In genomic region chr2:205995260-205995659, GRCh38 we compare ENCODE assay signal across 19 cellular contexts.
DNase-seq lines count a peak whose midpoint lies in the region; ATAC-seq, FAIRE-seq and TF ChIP-seq lines count a peak whose summit lies in the region.
"Had no signal": no experiment of that assay in that cellular context is flagged by ENCODE, and none has a peak within 500 bp of the region (broad histone marks: within the 10 kb centered on the region; RNA-seq: fewer than 3 reads in every experiment).

No MANE protein-coding gene starts in this region.

- H4K20me1 ChIP-seq in hepatocyte (ENCODE audit: insufficient read depth, poor library complexity, severe bottlenecking) (no peaks in the 10 kb centered on the region), HepG2 (ENCODE audit: insufficient read depth, low read length) (no peaks in the 10 kb centered on the region)

- intact Hi-C loops in Caco-2 (cut with micrococcal nuclease; ENCODE audit: unreplicated experiment), result no loop called here
- intact Hi-C loops in HepG2 (cut with micrococcal nuclease; ENCODE audit: unreplicated experiment), result no loop called here

- H3K4me3 ChIP-seq in Caco-2 (ENCODE audit: low read depth, low read length) (no peak overlapping the region), SK-N-MC (no peak overlapping the region), hepatocyte (no peak overlapping the region), HepG2 (replicated peaks in 1 of 3; ENCODE audit: insufficient read depth in 1 of 3, low read depth in 2 of 3, low read length in 3 of 3) (no peak overlapping the region)
- H3K4me3 ChIP-seq: heart left ventricle, left ventricle myocardium inferior, right atrium auricular region had no signal

- TF ChIP-seq EP300 in HepG2 (IDR thresholded peaks at IDR 0.05; ENCODE audit: low read depth in 2 of 2, low read length in 2 of 2) (no peak), HepG2 (CRISPR knock-in tag; IDR thresholded peaks at IDR 0.05; ENCODE audit: borderline replicate concordance) (no peak)

- no peak for DNase-seq in Caco-2
- DNase-seq in SK-N-MC (ENCODE audit: low read depth, low spot score), result no peak
- DNase-seq in hepatocyte (ENCODE audit: low spot score), result no peak
- no peak for DNase-seq in epidermal melanocyte (ENCODE audit: insufficient read length, low spot score)
- no peak for DNase-seq in HepG2 (ENCODE audit: low spot score)
- DNase-seq in NK-92 treated with Interleukin-12 subunit alpha and Interleukin-12 subunit beta, amount 100 ng/mL, for 24 hours (lab: John Stamatoyannopoulos, UW), result no peak
- no peak for DNase-seq in DMS79 treated with DMSO at 0.1 percent for 48 hours (lab: John Stamatoyannopoulos, UW)
- DNase-seq: activated gamma-delta T cell treated with Interleukin-2 at 50 U/mL for 16 hours; COR-L47; effector memory CD8-positive, alpha-beta T cell; heart left ventricle; left ventricle myocardium inferior; NCI-H1092; NCI-H2029 treated with DMSO at 0.1 percent for 48 hours; NCI-H69 had no signal

- no peak for ATAC-seq in HepG2
- ATAC-seq: effector memory CD8-positive, alpha-beta T cell; heart left ventricle had no signal

- H3K27me3 ChIP-seq in Caco-2 (replicated peaks; ENCODE audit: control insufficient read depth, insufficient read depth, low read length) (no peaks in the 10 kb centered on the region), hepatocyte (no peaks in the 10 kb centered on the region), HepG2 (ENCODE audit: control insufficient read depth in 1 of 2, insufficient read depth in 2 of 2, low read length in 2 of 2) (no peaks in the 10 kb centered on the region)
- H3K27me3 ChIP-seq: heart left ventricle, right atrium auricular region had no signal

- TF ChIP-seq POLR2A in HepG2 (IDR thresholded peaks at IDR 0.05; ENCODE audit: insufficient read depth in 1 of 2, low read depth in 2 of 2, low read length in 2 of 2), result no peak

- H3K4me1 Mint-ChIP-seq in Caco-2 (ENCODE audit: low read depth, unreplicated experiment), result no peaks in the 10 kb centered on the region

- peak; percentile 53 for FAIRE-seq in A204.1 (lab: Jason Lieb, UNC)
- FAIRE-seq in HepG2 (lab: Jason Lieb, UNC), result no peak
- FAIRE-seq: RCC 7860 had no signal

- WGBS in hepatocyte (ENCODE audit: low lambda C conversion rate, missing lambda C conversion rate), result 97% methylated on average over 1 of the region's 1 CpG
- 98% methylated on average over 1 of the region's 1 CpG for WGBS in HepG2 (ENCODE audit: low lambda C conversion rate)

- no peaks in the 10 kb centered on the region for H3K9me3 Mint-ChIP-seq in Caco-2 (ENCODE audit: unreplicated experiment)
- H3K9me3 Mint-ChIP-seq: effector memory CD8-positive, alpha-beta T cell had no signal

- no peaks in the 10 kb centered on the region for H3K27me3 Mint-ChIP-seq in Caco-2 (ENCODE audit: insufficient read depth, unreplicated experiment)
- H3K27me3 Mint-ChIP-seq: effector memory CD8-positive, alpha-beta T cell had no signal

- H3K9me2 ChIP-seq in hepatocyte (replicated peaks; ENCODE audit: insufficient read depth), result no peaks in the 10 kb centered on the region

- H3K9ac ChIP-seq in SK-N-MC (ENCODE audit: insufficient read length), result no peak overlapping the region
- no peak overlapping the region for H3K9ac ChIP-seq in HepG2 (ENCODE audit: insufficient read depth, low read depth, low read length)
- H3K9ac ChIP-seq: KMS-11 had no signal

- no peak overlapping the region for H3K4me3 Mint-ChIP-seq in Caco-2 (ENCODE audit: unreplicated experiment)
- H3K4me3 Mint-ChIP-seq: effector memory CD8-positive, alpha-beta T cell had no signal

- H2AFZ ChIP-seq in hepatocyte, result no peak overlapping the region
- no peak overlapping the region for H2AFZ ChIP-seq in HepG2 (ENCODE audit: low read length)

- H3K36me3 Mint-ChIP-seq in Caco-2 (ENCODE audit: insufficient read depth, unreplicated experiment), result peaks cover 12% of the 10 kb centered on the region

- H3K27ac ChIP-seq in SK-N-MC, result 0 out of 2 replicates have a peak overlapping the region, but pooled peaks have one; percentile 32
- no peak overlapping the region for H3K27ac ChIP-seq in hepatocyte
- H3K27ac ChIP-seq in HepG2 (ENCODE audit: extremely low read length, insufficient read depth, low read length), result no peak overlapping the region
- H3K27ac ChIP-seq: heart left ventricle, KMS-11, left ventricle myocardium inferior, right atrium auricular region had no signal

- H3K9me3 ChIP-seq in Caco-2, result no peaks in the 10 kb centered on the region
- H3K9me3 ChIP-seq in SK-N-MC (ENCODE audit: low read depth, low read length), result no peaks in the 10 kb centered on the region
- H3K9me3 ChIP-seq in hepatocyte (ENCODE audit: low read depth), result no peaks in the 10 kb centered on the region
- no peaks in the 10 kb centered on the region for H3K9me3 ChIP-seq in HepG2 (ENCODE audit: low read length)
- H3K9me3 ChIP-seq: heart left ventricle, left ventricle myocardium inferior, right atrium auricular region had no signal

- CTCF ChIA-PET in Caco-2 (lab: Charles Lee), result interaction anchor here (0.6 kb wide), 1 partner anchor 14 kb away, joined by 6 read pairs; no protein-coding TSS in a partner anchor
- CTCF ChIA-PET in HepG2 (lab: Yijun Ruan, JAX; ENCODE audit: low intra/inter-chr PET ratio, low total read pairs), result no interaction called here

- POLR2A ChIA-PET in Caco-2 (lab: Charles Lee), result no interaction called here
- POLR2A ChIA-PET in HepG2 (lab: Yijun Ruan, JAX), result no interaction called here

- H3K4me1 ChIP-seq in Caco-2 (no peaks in the 10 kb centered on the region; the same call in 1 of the 2 replicates), hepatocyte (ENCODE audit: insufficient read depth) (no peaks in the 10 kb centered on the region), HepG2 (ENCODE audit: insufficient read depth, low read length) (peaks cover 4% of the 10 kb centered on the region)
- H3K4me1 ChIP-seq: left ventricle myocardium inferior, right atrium auricular region had no signal

- H3K36me3 ChIP-seq in Caco-2 (ENCODE audit: control insufficient read depth, insufficient read depth, low read length) (no peaks in the 10 kb centered on the region; the same call in 1 of the 2 replicates), SK-N-MC (ENCODE audit: insufficient read depth, low read length) (peaks cover 4% of the 10 kb centered on the region; the same call in 1 of the 2 replicates), hepatocyte (replicated peaks; ENCODE audit: insufficient read depth, low read depth) (no peaks in the 10 kb centered on the region), HepG2 (replicated peaks in 1 of 2; ENCODE audit: control insufficient read depth in 1 of 2, insufficient read depth in 2 of 2, low read length in 2 of 2) (peaks cover 1 to 19% of the 10 kb centered on the region in 2 experiments)

- H3K4me2 ChIP-seq in hepatocyte (no peak overlapping the region), HepG2 (ENCODE audit: low read depth, low read length) (no peak overlapping the region)
- H3K4me2 ChIP-seq: KMS-11 had no signal

- H3K27ac Mint-ChIP-seq in Caco-2 (ENCODE audit: unreplicated experiment), result no peak overlapping the region

- in situ Hi-C loops in HepG2 (cut with HindIII; ENCODE audit: extremely low pct_ligation_motif_present, low pct_unique_long_range_greater_than_20kb), result no loop called here

- TF ChIP-seq RAD21 in HepG2 (CRISPR knock-in tag; IDR thresholded peaks at IDR 0.05), result no peak

- no TSS peak for BruUV-seq in Caco-2 (replicated peaks; lab: Mats Ljungman, UMichigan)
- no TSS peak for BruUV-seq in HepG2 (replicated peaks; lab: Mats Ljungman, UMichigan)

- H3K79me2 ChIP-seq in hepatocyte, result no peaks in the 10 kb centered on the region
- no peaks in the 10 kb centered on the region for H3K79me2 ChIP-seq in HepG2 (ENCODE audit: insufficient read depth, low read length)

- TF ChIP-seq CTCF in Caco-2 (IDR thresholded peaks at IDR 0.05; ENCODE audit: insufficient read depth in 1 of 2, low read depth in 1 of 2, low read length in 1 of 2, severe bottlenecking in 1 of 2, unreplicated experiment in 1 of 2) (peak; percentile 8 to 16), hepatocyte (IDR thresholded peaks at IDR 0.05; ENCODE audit: poor library complexity) (peak; percentile 26), HepG2 (CRISPR knock-in tag; IDR thresholded peaks at IDR 0.05) (no peak)

TF ChIP-seq in HepG2, 621 proteins besides CTCF, POLR2A, EP300 and RAD21 (continues in another document):
- TF ChIP-seq ZNF768 (CRISPR knock-in tag; IDR thresholded peaks at IDR 0.05) (no peak), ZNF24 (IDR thresholded peaks at IDR 0.05) (no peak), ZNF574 (CRISPR knock-in tag; IDR thresholded peaks at IDR 0.05) (no peak)
- TF ChIP-seq, protein P1, sequence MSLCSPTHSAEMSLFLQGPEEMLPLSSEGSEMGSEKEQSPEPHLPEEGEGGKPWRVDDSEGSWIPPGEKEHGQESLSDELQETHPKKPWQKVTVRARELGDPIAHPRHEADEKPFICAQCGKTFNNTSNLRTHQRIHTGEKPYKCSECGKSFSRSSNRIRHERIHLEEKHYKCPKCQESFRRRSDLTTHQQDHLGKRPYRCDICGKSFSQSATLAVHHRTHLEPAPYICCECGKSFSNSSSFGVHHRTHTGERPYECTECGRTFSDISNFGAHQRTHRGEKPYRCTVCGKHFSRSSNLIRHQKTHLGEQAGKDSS (CRISPR knock-in tag; IDR thresholded peaks at IDR 0.05; ENCODE audit: borderline replicate concordance, low read depth), result no peak
